In the genomic region with DNA sequence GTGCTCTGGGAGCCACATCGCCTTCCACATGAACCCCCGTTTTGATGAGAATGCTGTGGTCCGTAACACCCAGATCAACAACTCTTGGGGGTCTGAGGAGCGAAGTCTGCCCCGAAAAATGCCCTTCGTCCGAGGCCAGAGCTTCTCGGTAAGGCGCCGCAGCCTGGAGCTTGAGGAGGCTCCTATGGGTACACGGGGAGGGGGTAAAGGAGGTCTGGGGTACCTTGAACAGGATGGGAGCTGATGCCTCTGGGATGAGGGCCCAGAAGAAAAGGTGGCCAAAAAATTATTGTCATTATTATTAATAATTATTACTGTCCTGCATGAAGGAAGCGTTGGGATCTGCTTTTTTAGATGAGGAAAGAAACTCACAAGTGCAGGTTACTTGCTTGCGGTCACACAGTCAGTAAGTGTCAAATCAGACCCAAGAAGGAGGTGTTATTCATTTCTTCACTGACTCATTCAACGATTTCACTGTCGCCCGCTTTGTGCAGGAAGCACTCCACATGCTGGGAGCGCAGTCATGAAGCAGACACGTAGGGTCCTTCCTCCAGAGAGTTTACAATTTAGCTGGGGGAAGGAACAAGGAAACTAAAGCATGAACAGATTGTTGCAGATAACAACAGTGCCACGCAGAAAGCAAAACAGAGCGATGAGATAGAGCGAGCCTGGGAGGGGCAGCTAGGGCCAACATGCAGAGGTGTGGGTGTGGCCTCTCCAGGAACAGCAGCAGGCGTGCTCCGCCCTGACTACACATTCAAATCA, we compare ENCODE assay signal across 8 cellular contexts. TPM values are rescaled to one million over a fixed set of nuclear protein-coding genes. Genes with fewer than 3 reads are reported as not detected.
DNase-seq lines count a peak whose midpoint lies in the region; ATAC-seq, FAIRE-seq and TF ChIP-seq lines count a peak whose summit lies in the region.
"Not testable (repeated sequence)": the region's sequence is repeated elsewhere in the genome, so short reads cannot be mapped to it uniquely, and the experiment has no call there.

No MANE protein-coding gene starts in this region.

- not testable (repeated sequence) for TF ChIP-seq CTCF in DOHH2 (IDR thresholded peaks at IDR 0.05; ENCODE audit: low read depth, low read length, poor library complexity, severe bottlenecking); bronchial epithelial cell (IDR thresholded peaks at IDR 0.05; ENCODE audit: insufficient read depth, low read length, severe bottlenecking); natural killer cell (IDR thresholded peaks at IDR 0.05)

- H3K36me3 ChIP-seq in DOHH2 (ENCODE audit: control insufficient read depth, low read length); bronchial epithelial cell (ENCODE audit: control insufficient read depth, insufficient read depth, low read length): not testable (repeated sequence)

- H3F3A ChIP-seq in DOHH2 (ENCODE audit: control insufficient read depth, insufficient read depth), result not testable (repeated sequence)

- not testable (repeated sequence) for H3K4me3 Mint-ChIP-seq in activated T-cell treated with anti-CD3 and anti-CD28 coated beads, Interleukin-2, amount 50 U/mL, for 24 hours
- H3K4me3 Mint-ChIP-seq in natural killer cell, result peak overlapping the region; percentile 82
- peak overlapping the region; percentile 55 for H3K4me3 Mint-ChIP-seq in stimulated activated memory B cell treated with anti-CD40 and anti-IgM and Interleukin-4, amounts not matched to agents 10 μg/mL and 1 μg/mL and 100 μg/mL, for 72 hours

- DNase-seq in RCC 7860 (ENCODE audit: low spot score) (peak; percentile 7), bronchial epithelial cell (ENCODE audit: low read depth) (peak; percentile 38)
- peak; percentile 43 for DNase-seq in activated T-cell treated with anti-CD3 and anti-CD28 coated beads, Interleukin-2, amount 50 U/mL, for 24 hours
- DNase-seq in natural killer cell, result not testable (repeated sequence)

- H3K4me1 Mint-ChIP-seq in activated T-cell treated with anti-CD3 and anti-CD28 coated beads, Interleukin-2, amount 50 U/mL, for 24 hours (ENCODE audit: low read depth); natural killer cell; stimulated activated memory B cell treated with anti-CD40 and anti-IgM and Interleukin-4, amounts not matched to agents 10 μg/mL and 1 μg/mL and 100 μg/mL, for 72 hours: not testable (repeated sequence)

- H3K9me3 Mint-ChIP-seq in activated T-cell treated with anti-CD3 and anti-CD28 coated beads, Interleukin-2, amount 50 U/mL, for 24 hours; natural killer cell; stimulated activated memory B cell treated with anti-CD40 and anti-IgM and Interleukin-4, amounts not matched to agents 10 μg/mL and 1 μg/mL and 100 μg/mL, for 72 hours: not testable (repeated sequence)

- H3K27ac ChIP-seq in DOHH2 (ENCODE audit: low read depth, low read length), result not testable (repeated sequence)

- not testable (repeated sequence) for H3K4me3 ChIP-seq in DOHH2 (ENCODE audit: low read length); bronchial epithelial cell (ENCODE audit: low read depth, low read length)

- not testable (repeated sequence) for H3K9me2 ChIP-seq in DOHH2 (replicated peaks; ENCODE audit: control insufficient read depth, low read length)

- H3K27me3 ChIP-seq in DOHH2 (ENCODE audit: control insufficient read depth, low read length); bronchial epithelial cell (ENCODE audit: control insufficient read depth, insufficient read depth, low read length): not testable (repeated sequence)

- H3K4me2 ChIP-seq in DOHH2 (ENCODE audit: low read length), result peak overlapping the region; percentile 34; the same call in 1 of the 2 replicates

- H3K9me3 ChIP-seq in DOHH2 (ENCODE audit: control insufficient read depth, insufficient read depth, low read length), result not testable (repeated sequence)

- FAIRE-seq in RCC 7860 (lab: Jason Lieb, UNC), result not testable (repeated sequence)
- peak; percentile 70 for FAIRE-seq in bronchial epithelial cell (lab: Jason Lieb, UNC)

- H3K27me3 Mint-ChIP-seq in activated T-cell treated with anti-CD3 and anti-CD28 coated beads, Interleukin-2, amount 50 U/mL, for 24 hours; natural killer cell (ENCODE audit: low read depth in 2 of 2); stimulated activated memory B cell treated with anti-CD40 and anti-IgM and Interleukin-4, amounts not matched to agents 10 μg/mL and 1 μg/mL and 100 μg/mL, for 72 hours: not testable (repeated sequence)

- H3K36me3 Mint-ChIP-seq in activated T-cell treated with anti-CD3 and anti-CD28 coated beads, Interleukin-2, amount 50 U/mL, for 24 hours (ENCODE audit: low read depth); natural killer cell; stimulated activated memory B cell treated with anti-CD40 and anti-IgM and Interleukin-4, amounts not matched to agents 10 μg/mL and 1 μg/mL and 100 μg/mL, for 72 hours: not testable (repeated sequence)

- ATAC-seq in GM19351 (IDR thresholded peaks at IDR 0.05; ENCODE audit: unreplicated experiment), result peak; percentile 69
- peak; percentile 82 for ATAC-seq in HG03108 (IDR thresholded peaks at IDR 0.05; ENCODE audit: unreplicated experiment)
- ATAC-seq in natural killer cell, result peak; percentile 78 to 92 (median 91)
- peak; percentile 51 for ATAC-seq in stimulated activated memory B cell treated with anti-CD40 and anti-IgM and Interleukin-4, amounts not matched to agents 10 μg/mL and 1 μg/mL and 100 μg/mL, for 72 hours

- H4K20me1 ChIP-seq in DOHH2 (ENCODE audit: control insufficient read depth, insufficient read depth, low read depth, low read length), result not testable (repeated sequence)

- H3K27ac Mint-ChIP-seq in activated T-cell treated with anti-CD3 and anti-CD28 coated beads, Interleukin-2, amount 50 U/mL, for 24 hours; stimulated activated memory B cell treated with anti-CD40 and anti-IgM and Interleukin-4, amounts not matched to agents 10 μg/mL and 1 μg/mL and 100 μg/mL, for 72 hours: not testable (repeated sequence)
- H3K27ac Mint-ChIP-seq in natural killer cell, result peak overlapping the region in 1 of 2 donors; percentile 53

- intact Hi-C loops in natural killer cell (cut with micrococcal nuclease), result not testable (repeated sequence)

- H3K4me1 ChIP-seq in DOHH2 (ENCODE audit: control insufficient read depth, low read length), result not testable (repeated sequence)

- H3K79me2 ChIP-seq in DOHH2 (ENCODE audit: control insufficient read depth, low read length), result not testable (repeated sequence)

RNA-seq across cellular contexts. Expression of a gene that starts 16.3 kb away (rescaled TPM):
- 0.38 TPM in 1 of 2 replicates, not detected in the other for total RNA-seq in bronchial epithelial cell
- total RNA-seq in natural killer cell, result 100 to 1,000 TPM in 1 of 3 donors, 10 to 100 TPM in 2; 42.1 to 118 (median 56.8) TPM

Comparison
In these comparisons a context has a peak if more than half of its experiments do, and no peak if none do; other contexts are left out.
1. RNA of a gene that starts 16.3 kb away (total RNA-seq): 42.1 to 118 TPM in natural killer cell; 0.38 TPM in bronchial epithelial cell; every median in the first group is over 10 times any median in the second.
2. Peak in every context shown above with its lines, with median percentiles within 50 percentile points of each other: ATAC-seq.